In genomic region chr10:125208854-125209545, GRCh38 we compare ENCODE assay signal across 1 cellular context.
TF ChIP-seq lines count a peak whose summit lies in the region.

No MANE protein-coding gene starts in this region.

TF ChIP-seq in IMR-90, 13 proteins besides CTCF, POLR2A, EP300 and RAD21:
- TF ChIP-seq MAFK (IDR thresholded peaks at IDR 0.05; ENCODE audit: low read depth, low read length) = no peak
- no peak for TF ChIP-seq NFE2L2 (IDR thresholded peaks at IDR 0.05; ENCODE audit: low read depth, low read length)
- TF ChIP-seq MAZ (IDR thresholded peaks at IDR 0.05; ENCODE audit: borderline replicate concordance, low read depth, low read length) = no peak
- TF ChIP-seq BHLHE40 (IDR thresholded peaks at IDR 0.05; ENCODE audit: low read depth, low read length) = no peak
- TF ChIP-seq CHD1 (IDR thresholded peaks at IDR 0.05; ENCODE audit: low read depth, low read length) = no peak
- no peak for TF ChIP-seq CEBPB (IDR thresholded peaks at IDR 0.05; ENCODE audit: low read depth, low read length)
- TF ChIP-seq MXI1 (IDR thresholded peaks at IDR 0.05; ENCODE audit: borderline replicate concordance, low read depth, low read length) = no peak
